In the genomic region with DNA sequence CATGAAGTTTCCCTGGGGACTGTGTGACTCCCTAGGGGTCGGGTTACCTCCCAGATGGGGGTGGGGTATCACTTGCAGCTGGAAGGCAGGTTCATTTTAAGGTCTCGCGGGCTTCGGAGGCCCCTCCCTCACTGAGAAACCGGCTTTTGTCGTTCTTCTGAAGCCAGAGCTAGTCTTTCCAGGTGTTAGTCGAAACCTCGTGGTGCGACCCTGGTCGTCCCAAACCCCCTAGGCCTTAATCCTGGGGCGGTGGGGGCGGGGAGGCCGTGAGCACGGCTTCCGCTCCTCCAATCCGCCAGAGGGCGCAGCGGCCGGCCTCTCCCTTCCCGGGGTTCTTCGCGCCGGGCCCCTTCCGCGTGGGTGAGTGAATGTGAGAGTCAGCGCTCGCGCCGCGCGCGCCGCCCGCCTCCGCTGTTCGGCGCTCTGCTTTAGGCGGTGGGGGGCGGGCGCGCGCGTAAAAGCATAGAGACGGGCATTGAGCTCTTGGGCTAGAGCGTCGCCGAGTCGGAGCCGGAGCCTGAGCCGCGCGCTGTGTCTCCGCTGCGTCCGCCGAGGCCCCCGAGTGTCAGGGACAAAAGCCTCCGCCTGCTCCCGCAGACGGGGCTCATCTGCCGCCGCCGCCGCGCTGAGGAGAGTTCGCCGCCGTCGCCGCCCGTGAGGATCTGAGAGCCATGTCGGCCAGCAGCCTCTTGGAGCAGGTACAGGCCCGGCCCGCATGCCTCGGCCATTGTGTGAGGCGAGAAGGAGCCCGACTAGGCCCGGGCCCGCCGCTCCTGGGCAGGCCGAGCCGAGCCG, we compare ENCODE assay signal across 1 cellular context.
A peak's percentile ranks its signal among the peaks of the same experiment; 100 is the strongest.
TF ChIP-seq lines count a peak whose summit lies in the region.

Gene YTHDF2, plus strand, starts transcription at position 491 of the 795 bp plus-strand sequence. Its CDS starts 181 bp downstream, at position 672.

TF ChIP-seq in K562, 482 proteins besides CTCF, POLR2A, EP300 and RAD21 (continued from another document and continues in another):
- TF ChIP-seq MYBL2 (IDR thresholded peaks at IDR 0.05; ENCODE audit: low read depth) (no peak; the same call in 1 of the 2 replicates), MYBL2 (CRISPR knock-in tag; IDR thresholded peaks at IDR 0.05; ENCODE audit: borderline replicate concordance) (no peak), CREBBP (IDR thresholded peaks at IDR 0.05; ENCODE audit: low read depth, low read length) (no peak), ZSCAN32 (CRISPR knock-in tag; IDR thresholded peaks at IDR 0.05) (no peak), PYGO2 (tag; IDR thresholded peaks at IDR 0.05) (no peak), NONO (IDR thresholded peaks at IDR 0.05; ENCODE audit: low read depth in 2 of 2, low read length in 1 of 2) (peak; percentile 74 to 81), U2AF2 (optimal IDR thresholded peaks at IDR 0.05; ENCODE audit: low read depth, low read length) (no peak), STAT5B (CRISPR knock-in tag; IDR thresholded peaks at IDR 0.05) (no peak), CGGBP1 (CRISPR knock-in tag; IDR thresholded peaks at IDR 0.05) (peak; percentile 15), KLF1 (tag; IDR thresholded peaks at IDR 0.05) (peak; percentile 74; the same call in 1 of the 2 replicates), ZNF395 (CRISPR knock-in tag; IDR thresholded peaks at IDR 0.05) (peak; percentile 93), FOSL1 (tag; conservative IDR thresholded peaks at IDR 0.05) (peak; percentile 76), HCFC1 (IDR thresholded peaks at IDR 0.05; ENCODE audit: low read depth, low read length) (peak; percentile 83), ARID4B (CRISPR knock-in tag; IDR thresholded peaks at IDR 0.05) (peak; percentile 94), POLR2H (tag; IDR thresholded peaks at IDR 0.05; ENCODE audit: low read depth) (0 out of 2 replicates have a peak, but pooled peaks have one; percentile 60), ZFP1 (CRISPR knock-in tag; IDR thresholded peaks at IDR 0.05) (no peak), ELF1 (tag; IDR thresholded peaks at IDR 0.05) (peak; percentile 99), HNRNPK (IDR thresholded peaks at IDR 0.05; ENCODE audit: low read depth, low read length, poor library complexity, severe bottlenecking) (peak; percentile 57), HES1 (IDR thresholded peaks at IDR 0.05; ENCODE audit: low read depth) (peak; percentile 57), CBFB (CRISPR knock-in tag; IDR thresholded peaks at IDR 0.05) (no peak), RBM34 (IDR thresholded peaks at IDR 0.05; ENCODE audit: borderline replicate concordance, insufficient read depth, low read length) (peak; percentile 55; the same call in 1 of the 2 replicates), ZNF354B (CRISPR knock-in tag; IDR thresholded peaks at IDR 0.05) (no peak), ZC3H11A (IDR thresholded peaks at IDR 0.05; ENCODE audit: low read depth, low read length) (no peak), ELF2 (CRISPR knock-in tag; IDR thresholded peaks at IDR 0.05) (peak; percentile 98), PTTG1 (tag; IDR thresholded peaks at IDR 0.05; ENCODE audit: low read depth) (no peak), FOXA3 (CRISPR knock-in tag; conservative IDR thresholded peaks at IDR 0.05 in 1 of 2, IDR thresholded peaks at IDR 0.05 in 1 of 2) (peak in 1 of 2 experiments; percentile 79; a peak in 2 of 4 replicates), CREB5 (CRISPR knock-in tag; IDR thresholded peaks at IDR 0.05) (no peak), ZNF561 (CRISPR knock-in tag; conservative IDR thresholded peaks at IDR 0.05) (no peak), ARNT (IDR thresholded peaks at IDR 0.05) (peak in 1 of 2 experiments; percentile 64; a peak in 3 of 4 replicates), CXXC5 (CRISPR knock-in tag; IDR thresholded peaks at IDR 0.05) (peak; percentile 98), KDM4B (IDR thresholded peaks at IDR 0.05; ENCODE audit: borderline replicate concordance in 2 of 2, low read depth in 1 of 2) (no peak), CREB3L1 (IDR thresholded peaks at IDR 0.05; ENCODE audit: borderline replicate concordance, low read depth) (peak; percentile 92), PHB (CRISPR knock-in tag; IDR thresholded peaks at IDR 0.05) (peak; percentile 71; the same call in 1 of the 2 replicates), ZNF764 (CRISPR knock-in tag; IDR thresholded peaks at IDR 0.05; ENCODE audit: low read depth) (no peak), KDM1A (IDR thresholded peaks at IDR 0.05) (no peak), ZNF518B (CRISPR knock-in tag; IDR thresholded peaks at IDR 0.05) (no peak), BACH1 (tag; IDR thresholded peaks at IDR 0.05) (no peak)
- TF ChIP-seq, protein P1, sequence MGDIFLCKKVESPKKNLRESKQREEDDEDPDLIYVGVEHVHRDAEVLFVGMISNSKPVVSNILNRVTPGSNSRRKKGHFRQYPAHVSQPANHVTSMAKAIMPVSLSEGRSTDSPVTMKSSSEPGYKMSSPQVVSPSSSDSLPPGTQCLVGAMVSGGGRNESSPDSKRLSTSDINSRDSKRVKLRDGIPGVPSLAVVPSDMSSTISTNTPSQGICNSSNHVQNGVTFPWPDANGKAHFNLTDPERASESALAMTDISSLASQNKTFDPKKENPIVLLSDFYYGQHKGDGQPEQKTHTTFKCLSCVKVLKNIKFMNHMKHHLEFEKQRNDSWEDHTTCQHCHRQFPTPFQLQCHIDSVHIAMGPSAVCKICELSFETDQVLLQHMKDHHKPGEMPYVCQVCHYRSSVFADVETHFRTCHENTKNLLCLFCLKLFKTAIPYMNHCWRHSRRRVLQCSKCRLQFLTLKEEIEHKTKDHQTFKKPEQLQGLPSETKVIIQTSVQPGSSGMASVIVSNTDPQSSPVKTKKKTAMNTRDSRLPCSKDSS (IDR thresholded peaks at IDR 0.05; ENCODE audit: low read depth, partially characterized antibody), result no peak
- TF ChIP-seq, protein P2, sequence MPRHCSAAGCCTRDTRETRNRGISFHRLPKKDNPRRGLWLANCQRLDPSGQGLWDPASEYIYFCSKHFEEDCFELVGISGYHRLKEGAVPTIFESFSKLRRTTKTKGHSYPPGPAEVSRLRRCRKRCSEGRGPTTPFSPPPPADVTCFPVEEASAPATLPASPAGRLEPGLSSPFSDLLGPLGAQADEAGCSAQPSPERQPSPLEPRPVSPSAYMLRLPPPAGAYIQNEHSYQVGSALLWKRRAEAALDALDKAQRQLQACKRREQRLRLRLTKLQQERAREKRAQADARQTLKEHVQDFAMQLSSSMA (CRISPR knock-in tag; IDR thresholded peaks at IDR 0.05), result no peak
